1 cellular context compared by ENCODE assay signal in genomic region chr17:3802461-3803307, GRCh38.
A peak's percentile ranks its signal among the peaks of the same experiment; 100 is the strongest.
TF ChIP-seq lines count a peak whose summit lies in the region.

No MANE protein-coding gene starts in this region.

TF ChIP-seq in HepG2, 621 proteins besides CTCF, POLR2A, EP300 and RAD21 (continued from another document and continues in another):
- TF ChIP-seq, protein P1, sequence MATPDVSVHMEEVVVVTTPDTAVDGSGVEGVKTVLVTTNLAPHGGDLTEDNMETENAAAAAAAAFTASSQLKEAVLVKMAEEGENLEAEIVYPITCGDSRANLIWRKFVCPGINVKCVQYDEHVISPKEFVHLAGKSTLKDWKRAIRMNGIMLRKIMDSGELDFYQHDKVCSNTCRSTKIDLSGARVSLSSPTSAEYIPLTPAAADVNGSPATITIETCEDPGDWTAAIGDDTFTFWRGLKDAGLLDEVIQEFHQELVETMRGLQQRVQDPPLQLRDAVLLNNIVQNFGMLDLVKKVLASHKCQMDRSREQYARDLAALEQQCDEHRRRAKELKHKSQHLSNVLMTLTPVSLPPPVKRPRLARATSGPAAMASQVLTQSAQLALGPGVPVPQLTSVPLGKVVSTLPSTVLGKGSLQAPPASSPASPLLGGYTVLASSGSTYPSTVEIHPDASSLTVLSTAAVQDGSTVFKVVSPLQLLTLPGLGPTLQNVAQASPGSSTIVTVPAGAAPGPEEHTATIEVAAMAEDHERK (CRISPR knock-in tag; IDR thresholded peaks at IDR 0.05; ENCODE audit: low read depth), result no peak
- TF ChIP-seq LBX2 (CRISPR knock-in tag; IDR thresholded peaks at IDR 0.05; ENCODE audit: borderline replicate concordance) (no peak), ZFP37 (CRISPR knock-in tag; IDR thresholded peaks at IDR 0.05; ENCODE audit: borderline replicate concordance) (no peak; the same call in 1 of the 2 replicates), NFYC (CRISPR knock-in tag; IDR thresholded peaks at IDR 0.05) (no peak), GABPA (IDR thresholded peaks at IDR 0.05; ENCODE audit: low read depth, low read length) (no peak), GABPA (CRISPR knock-in tag; IDR thresholded peaks at IDR 0.05; ENCODE audit: low read depth) (peak; percentile 64; the same call in 1 of the 2 replicates), ZNF761 (CRISPR knock-in tag; conservative IDR thresholded peaks at IDR 0.05) (no peak; the same call in 1 of the 2 replicates), HHEX (CRISPR knock-in tag; IDR thresholded peaks at IDR 0.05) (peak; percentile 82), SMAD1 (CRISPR knock-in tag; IDR thresholded peaks at IDR 0.05; ENCODE audit: borderline replicate concordance, low read depth) (peak; percentile 64; the same call in 1 of the 2 replicates), JDP2 (CRISPR knock-in tag; IDR thresholded peaks at IDR 0.05; ENCODE audit: borderline replicate concordance) (no peak; the same call in 1 of the 2 replicates), TCF7L2 (IDR thresholded peaks at IDR 0.05; ENCODE audit: low read depth, low read length) (no peak), ZNF562 (CRISPR knock-in tag; IDR thresholded peaks at IDR 0.05; ENCODE audit: borderline replicate concordance) (no peak), ZNF678 (CRISPR knock-in tag; IDR thresholded peaks at IDR 0.05) (no peak), ZNF33A (CRISPR knock-in tag; IDR thresholded peaks at IDR 0.05; ENCODE audit: borderline replicate concordance) (no peak; the same call in 1 of the 2 replicates), CCAR2 (optimal IDR thresholded peaks at IDR 0.05; ENCODE audit: low read depth, low read length) (peak; percentile 25), GTF2F1 (IDR thresholded peaks at IDR 0.05; ENCODE audit: low read length) (peak; percentile 55; the same call in 1 of the 2 replicates), ZNF296 (CRISPR knock-in tag; conservative IDR thresholded peaks at IDR 0.05) (no peak; the same call in 1 of the 2 replicates), ZNF333 (CRISPR knock-in tag; IDR thresholded peaks at IDR 0.05; ENCODE audit: borderline replicate concordance) (no peak), ZNF839 (CRISPR knock-in tag; IDR thresholded peaks at IDR 0.05; ENCODE audit: borderline replicate concordance) (no peak), MXD4 (CRISPR knock-in tag; IDR thresholded peaks at IDR 0.05) (no peak; the same call in none of the 2 replicates), ZBTB10 (CRISPR knock-in tag; IDR thresholded peaks at IDR 0.05; ENCODE audit: borderline replicate concordance) (no peak), ZBTB43 (CRISPR knock-in tag; conservative IDR thresholded peaks at IDR 0.05) (peak; percentile 84; the same call in 1 of the 2 replicates), ZNF564 (CRISPR knock-in tag; IDR thresholded peaks at IDR 0.05) (no peak; the same call in 1 of the 2 replicates), ARID2 (CRISPR knock-in tag; IDR thresholded peaks at IDR 0.05; ENCODE audit: borderline replicate concordance) (no peak), PHF21A (CRISPR knock-in tag; IDR thresholded peaks at IDR 0.05) (peak; percentile 96), HNF1A (IDR thresholded peaks at IDR 0.05; ENCODE audit: low read depth) (peak; percentile 58), HNF1A (CRISPR knock-in tag; IDR thresholded peaks at IDR 0.05; ENCODE audit: borderline replicate concordance) (peak; percentile 94), MXI1 (IDR thresholded peaks at IDR 0.05; ENCODE audit: borderline replicate concordance, low read depth, low read length) (peak; percentile 74; the same call in 1 of the 3 replicates), ZNF496 (CRISPR knock-in tag; IDR thresholded peaks at IDR 0.05; ENCODE audit: insufficient replicate concordance) (no peak), HNRNPUL1 (IDR thresholded peaks at IDR 0.05; ENCODE audit: low read depth, low read length) (no peak), MZF1 (CRISPR knock-in tag; IDR thresholded peaks at IDR 0.05; ENCODE audit: borderline replicate concordance) (no peak), NFE2L2 (IDR thresholded peaks at IDR 0.05; ENCODE audit: low read length) (no peak), ARHGAP35 (CRISPR knock-in tag; IDR thresholded peaks at IDR 0.05; ENCODE audit: borderline replicate concordance) (0 out of 2 replicates have a peak, but pooled peaks have one; percentile 64), NBN (conservative IDR thresholded peaks at IDR 0.05) (no peak), HNRNPL (IDR thresholded peaks at IDR 0.05; ENCODE audit: low read depth, low read length) (no peak)
- TF ChIP-seq, protein P2, sequence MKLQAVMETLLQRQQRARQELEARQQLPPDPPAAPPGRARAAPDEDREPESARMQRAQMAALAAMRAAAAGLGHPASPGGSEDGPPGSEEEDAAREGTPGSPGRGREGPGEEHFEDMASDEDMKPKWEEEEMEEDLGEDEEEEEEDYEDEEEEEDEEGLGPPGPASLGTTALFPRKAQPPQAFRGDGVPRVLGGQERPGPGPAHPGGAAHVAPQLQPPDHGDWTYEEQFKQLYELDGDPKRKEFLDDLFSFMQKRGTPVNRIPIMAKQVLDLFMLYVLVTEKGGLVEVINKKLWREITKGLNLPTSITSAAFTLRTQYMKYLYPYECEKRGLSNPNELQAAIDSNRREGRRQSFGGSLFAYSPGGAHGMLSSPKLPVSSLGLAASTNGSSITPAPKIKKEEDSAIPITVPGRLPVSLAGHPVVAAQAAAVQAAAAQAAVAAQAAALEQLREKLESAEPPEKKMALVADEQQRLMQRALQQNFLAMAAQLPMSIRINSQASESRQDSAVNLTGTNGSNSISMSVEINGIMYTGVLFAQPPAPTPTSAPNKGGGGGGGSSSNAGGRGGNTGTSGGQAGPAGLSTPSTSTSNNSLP (IDR thresholded peaks at IDR 0.05; ENCODE audit: low read depth, low read length), result 0 out of 2 replicates have a peak, but pooled peaks have one; percentile 17
- TF ChIP-seq, protein P3, sequence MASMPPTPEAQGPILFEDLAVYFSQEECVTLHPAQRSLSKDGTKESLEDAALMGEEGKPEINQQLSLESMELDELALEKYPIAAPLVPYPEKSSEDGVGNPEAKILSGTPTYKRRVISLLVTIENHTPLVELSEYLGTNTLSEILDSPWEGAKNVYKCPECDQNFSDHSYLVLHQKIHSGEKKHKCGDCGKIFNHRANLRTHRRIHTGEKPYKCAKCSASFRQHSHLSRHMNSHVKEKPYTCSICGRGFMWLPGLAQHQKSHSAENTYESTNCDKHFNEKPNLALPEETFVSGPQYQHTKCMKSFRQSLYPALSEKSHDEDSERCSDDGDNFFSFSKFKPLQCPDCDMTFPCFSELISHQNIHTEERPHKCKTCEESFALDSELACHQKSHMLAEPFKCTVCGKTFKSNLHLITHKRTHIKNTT (CRISPR knock-in tag; IDR thresholded peaks at IDR 0.05), result no peak
- TF ChIP-seq, protein P4, sequence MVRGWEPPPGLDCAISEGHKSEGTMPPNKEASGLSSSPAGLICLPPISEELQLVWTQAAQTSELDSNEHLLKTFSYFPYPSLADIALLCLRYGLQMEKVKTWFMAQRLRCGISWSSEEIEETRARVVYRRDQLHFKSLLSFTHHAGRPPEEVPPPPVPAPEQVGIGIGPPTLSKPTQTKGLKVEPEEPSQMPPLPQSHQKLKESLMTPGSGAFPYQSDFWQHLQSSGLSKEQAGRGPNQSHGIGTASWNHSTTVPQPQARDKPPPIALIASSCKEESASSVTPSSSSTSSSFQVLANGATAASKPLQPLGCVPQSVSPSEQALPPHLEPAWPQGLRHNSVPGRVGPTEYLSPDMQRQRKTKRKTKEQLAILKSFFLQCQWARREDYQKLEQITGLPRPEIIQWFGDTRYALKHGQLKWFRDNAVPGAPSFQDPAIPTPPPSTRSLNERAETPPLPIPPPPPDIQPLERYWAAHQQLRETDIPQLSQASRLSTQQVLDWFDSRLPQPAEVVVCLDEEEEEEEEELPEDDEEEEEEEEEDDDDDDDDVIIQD (CRISPR knock-in tag; IDR thresholded peaks at IDR 0.05; ENCODE audit: low read depth), result peak; percentile 76; the same call in 1 of the 2 replicates
- TF ChIP-seq, protein P5, sequence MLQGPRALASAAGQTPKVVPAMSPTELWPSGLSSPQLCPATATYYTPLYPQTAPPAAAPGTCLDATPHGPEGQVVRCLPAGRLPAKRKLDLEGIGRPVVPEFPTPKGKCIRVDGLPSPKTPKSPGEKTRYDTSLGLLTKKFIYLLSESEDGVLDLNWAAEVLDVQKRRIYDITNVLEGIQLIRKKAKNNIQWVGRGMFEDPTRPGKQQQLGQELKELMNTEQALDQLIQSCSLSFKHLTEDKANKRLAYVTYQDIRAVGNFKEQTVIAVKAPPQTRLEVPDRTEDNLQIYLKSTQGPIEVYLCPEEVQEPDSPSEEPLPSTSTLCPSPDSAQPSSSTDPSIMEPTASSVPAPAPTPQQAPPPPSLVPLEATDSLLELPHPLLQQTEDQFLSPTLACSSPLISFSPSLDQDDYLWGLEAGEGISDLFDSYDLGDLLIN (CRISPR knock-in tag; IDR thresholded peaks at IDR 0.05; ENCODE audit: borderline replicate concordance), result no peak
- TF ChIP-seq, protein P6, sequence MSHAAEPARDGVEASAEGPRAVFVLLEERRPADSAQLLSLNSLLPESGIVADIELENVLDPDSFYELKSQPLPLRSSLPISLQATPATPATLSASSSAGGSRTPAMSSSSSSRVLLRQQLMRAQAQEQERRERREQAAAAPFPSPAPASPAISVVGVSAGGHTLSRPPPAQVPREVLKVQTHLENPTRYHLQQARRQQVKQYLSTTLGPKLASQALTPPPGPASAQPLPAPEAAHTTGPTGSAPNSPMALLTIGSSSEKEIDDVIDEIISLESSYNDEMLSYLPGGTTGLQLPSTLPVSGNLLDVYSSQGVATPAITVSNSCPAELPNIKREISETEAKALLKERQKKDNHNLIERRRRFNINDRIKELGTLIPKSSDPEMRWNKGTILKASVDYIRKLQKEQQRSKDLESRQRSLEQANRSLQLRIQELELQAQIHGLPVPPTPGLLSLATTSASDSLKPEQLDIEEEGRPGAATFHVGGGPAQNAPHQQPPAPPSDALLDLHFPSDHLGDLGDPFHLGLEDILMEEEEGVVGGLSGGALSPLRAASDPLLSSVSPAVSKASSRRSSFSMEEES (CRISPR knock-in tag; IDR thresholded peaks at IDR 0.05), result peak; percentile 99
- TF ChIP-seq, protein P7, sequence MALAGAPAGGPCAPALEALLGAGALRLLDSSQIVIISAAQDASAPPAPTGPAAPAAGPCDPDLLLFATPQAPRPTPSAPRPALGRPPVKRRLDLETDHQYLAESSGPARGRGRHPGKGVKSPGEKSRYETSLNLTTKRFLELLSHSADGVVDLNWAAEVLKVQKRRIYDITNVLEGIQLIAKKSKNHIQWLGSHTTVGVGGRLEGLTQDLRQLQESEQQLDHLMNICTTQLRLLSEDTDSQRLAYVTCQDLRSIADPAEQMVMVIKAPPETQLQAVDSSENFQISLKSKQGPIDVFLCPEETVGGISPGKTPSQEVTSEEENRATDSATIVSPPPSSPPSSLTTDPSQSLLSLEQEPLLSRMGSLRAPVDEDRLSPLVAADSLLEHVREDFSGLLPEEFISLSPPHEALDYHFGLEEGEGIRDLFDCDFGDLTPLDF (CRISPR knock-in tag; IDR thresholded peaks at IDR 0.05), result no peak
